In genomic region chr9:134777153-134777552, GRCh38 we compare ENCODE assay signal across 14 cellular contexts.
A peak's percentile ranks its signal among the peaks of the same experiment; 100 is the strongest.
DNase-seq lines count a peak whose midpoint lies in the region; ATAC-seq and TF ChIP-seq lines count a peak whose summit lies in the region.
"Had no signal": no experiment of that assay in that cellular context is flagged by ENCODE, and none has a peak within 500 bp of the region (broad histone marks: within the 10 kb centered on the region; RNA-seq: fewer than 3 reads in every experiment).

No MANE protein-coding gene starts in this region.

- H3K4me1 ChIP-seq in esophagus muscularis mucosa (peaks cover 16 to 63% (median 59%) of the 10 kb centered on the region in 4 donors), sigmoid colon (peaks cover 0 to 57% (median 49%) of the 10 kb centered on the region in 4 donors)

- H3K4me3 Mint-ChIP-seq in natural killer cell treated with Interleukin-12 subunit alpha and Interleukin-12 subunit beta and Interleukin-15 and Interleukin-18, amount 100 ng/mL, for 72 hours = no peak overlapping the region
- H3K4me3 Mint-ChIP-seq in natural killer cell = no peak overlapping the region
- H3K4me3 Mint-ChIP-seq: CD8-positive, alpha-beta memory T cell; GM23338 had no signal

- TF ChIP-seq EP300 in esophagus muscularis mucosa (IDR thresholded peaks at IDR 0.05) (no peak), sigmoid colon (IDR thresholded peaks at IDR 0.05) (no peak)

- intact Hi-C loops in natural killer cell (cut with micrococcal nuclease) (no loop called here), esophagus muscularis mucosa (cut with DNase I) (no loop called here), sigmoid colon (cut with DNase I) (loop anchor here (5.0 kb wide), 1 partner anchor 635 kb away; no protein-coding TSS in a partner anchor)

- peak; percentile 20 to 21 for ATAC-seq in natural killer cell treated with Interleukin-12 subunit alpha and Interleukin-12 subunit beta and Interleukin-15 and Interleukin-18, amount 100 ng/mL, for 72 hours
- ATAC-seq in natural killer cell = no peak
- no peak for ATAC-seq in HG03139 (IDR thresholded peaks at IDR 0.05; ENCODE audit: unreplicated experiment)
- ATAC-seq: GM23338, HepG2 had no signal

- peaks cover 12 to 57% (median 29%) of the 10 kb centered on the region in 4 donors for H3K36me3 ChIP-seq in esophagus muscularis mucosa
- peaks cover 19 to 67% (median 42%) of the 10 kb centered on the region in 4 donors for H3K36me3 ChIP-seq in sigmoid colon

- H3K9me3 ChIP-seq in esophagus muscularis mucosa = no peaks in the 10 kb centered on the region
- H3K9me3 ChIP-seq in sigmoid colon = no peaks in the 10 kb centered on the region

- no CpG with 5 or more reads among the region's 13 CpGs for WGBS in esophagus muscularis mucosa
- WGBS in sigmoid colon, 2 donors = 77 to 88% methylated on average over 13 of the region's 13 CpGs

- DNase-seq in natural killer cell treated with Interleukin-12 subunit alpha and Interleukin-12 subunit beta and Interleukin-15 and Interleukin-18, amount 100 ng/mL, for 72 hours (ENCODE audit: low spot score) = no peak
- DNase-seq in natural killer cell (no peak), esophagus muscularis mucosa (ENCODE audit: extremely low spot score) (no peak), sigmoid colon (no peak), dedifferentiated amniotic fluid mesenchymal stem cell (ENCODE audit: extremely low spot score) (no peak), NCI-H446 (lab: John Stamatoyannopoulos, UW) (no peak)
- DNase-seq: CD8-positive, alpha-beta memory T cell; DMS53; GF-D8; H7 had no signal

- H3K4me3 ChIP-seq in esophagus muscularis mucosa (no peak overlapping the region), sigmoid colon (no peak overlapping the region)
- H3K4me3 ChIP-seq: GM23338 had no signal

- H3K4me1 Mint-ChIP-seq in natural killer cell treated with Interleukin-12 subunit alpha and Interleukin-12 subunit beta and Interleukin-15 and Interleukin-18, amount 100 ng/mL, for 72 hours (ENCODE audit: low read depth in 2 of 2) = no peaks in the 10 kb centered on the region
- no peaks in the 10 kb centered on the region for H3K4me1 Mint-ChIP-seq in natural killer cell
- H3K4me1 Mint-ChIP-seq: CD8-positive, alpha-beta memory T cell; GM23338 had no signal

- no peaks in the 10 kb centered on the region for H3K27me3 Mint-ChIP-seq in natural killer cell treated with Interleukin-12 subunit alpha and Interleukin-12 subunit beta and Interleukin-15 and Interleukin-18, amount 100 ng/mL, for 72 hours
- no peaks in the 10 kb centered on the region for H3K27me3 Mint-ChIP-seq in natural killer cell (ENCODE audit: low read depth in 2 of 2)
- H3K27me3 Mint-ChIP-seq: CD8-positive, alpha-beta memory T cell had no signal

- H3K27ac Mint-ChIP-seq in natural killer cell treated with Interleukin-12 subunit alpha and Interleukin-12 subunit beta and Interleukin-15 and Interleukin-18, amount 100 ng/mL, for 72 hours = no peak overlapping the region
- no peak overlapping the region for H3K27ac Mint-ChIP-seq in natural killer cell
- H3K27ac Mint-ChIP-seq: CD8-positive, alpha-beta memory T cell; GM23338 had no signal

- TF ChIP-seq CTCF in natural killer cell (IDR thresholded peaks at IDR 0.05) (no peak), esophagus muscularis mucosa (IDR thresholded peaks at IDR 0.05) (no peak), sigmoid colon (IDR thresholded peaks at IDR 0.05) (no peak)

- no peak for TF ChIP-seq POLR2A in esophagus muscularis mucosa (IDR thresholded peaks at IDR 0.05; ENCODE audit: low read depth)
- no peak for TF ChIP-seq POLR2A in sigmoid colon (IDR thresholded peaks at IDR 0.05)

- H3K27ac ChIP-seq in esophagus muscularis mucosa (replicated peaks in 1 of 4) = peak overlapping the region in 3 of 4 donors; percentile 63 to 67 (median 66)
- peak overlapping the region in 3 of 4 donors; percentile 24 to 76 (median 68) for H3K27ac ChIP-seq in sigmoid colon
- H3K27ac ChIP-seq: 22Rv1 had no signal

- H3K36me3 Mint-ChIP-seq in natural killer cell treated with Interleukin-12 subunit alpha and Interleukin-12 subunit beta and Interleukin-15 and Interleukin-18, amount 100 ng/mL, for 72 hours = no peaks in the 10 kb centered on the region
- H3K36me3 Mint-ChIP-seq in natural killer cell = no peaks in the 10 kb centered on the region
- H3K36me3 Mint-ChIP-seq: CD8-positive, alpha-beta memory T cell had no signal

- H3K9me3 Mint-ChIP-seq in natural killer cell treated with Interleukin-12 subunit alpha and Interleukin-12 subunit beta and Interleukin-15 and Interleukin-18, amount 100 ng/mL, for 72 hours = no peaks in the 10 kb centered on the region
- H3K9me3 Mint-ChIP-seq in natural killer cell = no peaks in the 10 kb centered on the region
- H3K9me3 Mint-ChIP-seq: CD8-positive, alpha-beta memory T cell; GM23338 had no signal

- no peaks in the 10 kb centered on the region for H3K27me3 ChIP-seq in esophagus muscularis mucosa
- no peaks in the 10 kb centered on the region for H3K27me3 ChIP-seq in sigmoid colon

Comparison
In these comparisons a context has a peak if more than half of its experiments do, and no peak if none do; other contexts are left out.
1. ATAC-seq: peak in natural killer cell treated with Interleukin-12 subunit alpha and Interleukin-12 subunit beta and Interleukin-15 and Interleukin-18, amount 100 ng/mL, for 72 hours (2 of 2); none in natural killer cell (0 of 3) and HG03139 (single experiment).